Comparison of ENCODE assay signal across 20 cellular contexts in the genomic region with DNA sequence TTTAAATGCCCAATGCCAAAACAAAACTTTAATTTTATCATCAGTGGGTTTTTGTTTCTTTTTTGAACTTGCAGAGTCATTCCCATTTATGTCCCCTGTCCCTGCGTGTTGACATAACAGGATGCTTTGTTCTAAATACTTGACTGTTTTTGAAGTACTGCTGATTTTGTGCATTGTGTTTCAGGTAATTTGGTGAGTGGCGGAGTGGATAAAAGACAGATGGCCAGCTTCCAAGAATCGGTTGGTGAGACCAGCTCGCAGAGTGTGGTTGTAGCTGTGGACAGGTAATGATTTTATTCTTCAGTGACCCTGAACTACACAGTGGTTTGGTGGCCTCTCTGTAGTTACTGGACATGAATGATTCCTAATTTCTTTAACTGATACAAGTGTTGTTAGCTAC. TPM values are rescaled to one million over a fixed set of nuclear protein-coding genes. Genes with fewer than 3 reads are reported as not detected.
A peak's percentile ranks its signal among the peaks of the same experiment; 100 is the strongest.
DNase-seq lines count a peak whose midpoint lies in the region; ATAC-seq, FAIRE-seq and TF ChIP-seq lines count a peak whose summit lies in the region.
"Had no signal": no experiment of that assay in that cellular context is flagged by ENCODE, and none has a peak within 500 bp of the region (broad histone marks: within the 10 kb centered on the region; RNA-seq: fewer than 3 reads in every experiment).

No MANE protein-coding gene starts in this region.

- H3K36me3 ChIP-seq in K562 (ENCODE audit: control insufficient read depth, insufficient read depth, low read length): peaks cover 83% of the 10 kb centered on the region
- H3K36me3 ChIP-seq in trophoblast cell (ENCODE audit: control insufficient read depth in 1 of 2, insufficient read depth in 2 of 2, low read length in 2 of 2): peaks cover 39 to 51% of the 10 kb centered on the region in 2 experiments

- no peak for TF ChIP-seq RAD21 in K562 (CRISPR knock-in tag; conservative IDR thresholded peaks at IDR 0.05 in 1 of 2, IDR thresholded peaks at IDR 0.05 in 1 of 2)

- no peak for TF ChIP-seq POLR2A in K562 (conservative IDR thresholded peaks at IDR 0.05)

- no peak overlapping the region for H2BK5ac ChIP-seq in trophoblast cell (ENCODE audit: low read depth, low read length, poor library complexity)

- H3K27ac Mint-ChIP-seq in osteocyte (ENCODE audit: unreplicated experiment): no peak overlapping the region
- H3K27ac Mint-ChIP-seq: T-cell had no signal

- no peak overlapping the region for H3K14ac ChIP-seq in trophoblast cell (ENCODE audit: low read length)

- H2BK12ac ChIP-seq in trophoblast cell (ENCODE audit: low read length): no peak overlapping the region

- H2AFZ ChIP-seq in K562 (ENCODE audit: low read depth, low read length) (no peak overlapping the region), trophoblast cell (ENCODE audit: insufficient read depth, low read length, poor library complexity) (no peak overlapping the region)

- H3K4ac ChIP-seq in trophoblast cell (ENCODE audit: low read depth, low read length): no peak overlapping the region

- in situ Hi-C loops in K562 (cut with MboI): no loop called here

- H3K27ac ChIP-seq in K562 (ENCODE audit: extremely low read depth, low read depth, low read length) (no peak overlapping the region), trophoblast cell (ENCODE audit: low read depth, low read length) (no peak overlapping the region)
- H3K27ac ChIP-seq: epithelial cell of prostate, gastroesophageal sphincter, left ventricle myocardium inferior, WERI-Rb-1 had no signal

- H3K4me3 ChIP-seq in K562: no peak overlapping the region
- H3K4me3 ChIP-seq in trophoblast cell (ENCODE audit: low read depth, low read length): no peak overlapping the region
- H3K4me3 ChIP-seq: gastroesophageal sphincter, left ventricle myocardium inferior had no signal

- WGBS in K562 (ENCODE audit: insufficient coverage, low coverage, missing lambda C conversion rate): 66% methylated on average over 4 of the region's 4 CpGs
- WGBS in trophoblast cell (ENCODE audit: extremely low coverage, insufficient coverage, insufficient read length): no CpG with 5 or more reads among the region's 4 CpGs

- TF ChIP-seq EP300 in K562 (IDR thresholded peaks at IDR 0.05; ENCODE audit: low read length): no peak

- no peak overlapping the region for H3K18ac ChIP-seq in trophoblast cell (ENCODE audit: low read length)

- intact Hi-C loops in K562 (cut with micrococcal nuclease): no loop called here

- no TSS peak for BruUV-seq in K562 (replicated peaks; lab: Mats Ljungman, UMichigan)

- H2AK5ac ChIP-seq in trophoblast cell (ENCODE audit: low read length): no peak overlapping the region

- H3K4me3 Mint-ChIP-seq in osteocyte (ENCODE audit: unreplicated experiment): no peak overlapping the region
- H3K4me3 Mint-ChIP-seq: T-cell had no signal

- no peaks in the 10 kb centered on the region for H3K9me3 Mint-ChIP-seq in osteocyte (ENCODE audit: unreplicated experiment)
- H3K9me3 Mint-ChIP-seq: T-cell had no signal

- H4K12ac ChIP-seq in trophoblast cell (ENCODE audit: low read depth, low read length): no peak overlapping the region

- FAIRE-seq in K562 (lab: Jason Lieb, UNC): no peak
- FAIRE-seq: colon, GM18507, HepG2 had no signal

- no peak for ATAC-seq in K562
- ATAC-seq: gastroesophageal sphincter, HepG2, T-cell had no signal

- no peaks in the 10 kb centered on the region for H3K9me1 ChIP-seq in K562 (ENCODE audit: control insufficient read depth, insufficient read depth, low read length)

- CTCF ChIA-PET in K562 (lab: Yijun Ruan, JAX; ENCODE audit: low intra/inter-chr PET ratio): interaction anchor here (0.5 kb wide), 1 partner anchor 89 kb away, joined by 5 read pairs; no protein-coding TSS in a partner anchor

- H2BK120ac ChIP-seq in trophoblast cell (ENCODE audit: insufficient read depth, low read length, poor library complexity): no peak overlapping the region

- H4K91ac ChIP-seq in trophoblast cell (ENCODE audit: low read depth, low read length): no peak overlapping the region

- no peak overlapping the region for H3K9ac ChIP-seq in K562 (ENCODE audit: insufficient read depth in 1 of 2, low read depth in 2 of 2, low read length in 2 of 2)
- no peak overlapping the region for H3K9ac ChIP-seq in trophoblast cell (ENCODE audit: low read length)

- H3K79me2 ChIP-seq in K562 (ENCODE audit: control insufficient read depth, insufficient read depth, low read length) (no peaks in the 10 kb centered on the region), trophoblast cell (ENCODE audit: control insufficient read depth, insufficient read depth, low read length, poor library complexity) (no peaks in the 10 kb centered on the region)

- no peaks in the 10 kb centered on the region for H3K27me3 ChIP-seq in K562 (ENCODE audit: control insufficient read depth in 2 of 2, insufficient read depth in 2 of 2, low read length in 2 of 2)
- no peaks in the 10 kb centered on the region for H3K27me3 ChIP-seq in trophoblast cell (ENCODE audit: insufficient read depth, low read length)
- H3K27me3 ChIP-seq: gastroesophageal sphincter had no signal

- H3K4me2 ChIP-seq in K562 (ENCODE audit: insufficient read depth, low read length) (no peak overlapping the region), trophoblast cell (ENCODE audit: low read length) (no peak overlapping the region)

- H3K4me1 ChIP-seq in K562 (replicated peaks in 1 of 2; ENCODE audit: control insufficient read depth in 2 of 2, insufficient read depth in 2 of 2, low read length in 2 of 2) (no peaks in the 10 kb centered on the region), trophoblast cell (ENCODE audit: control insufficient read depth in 1 of 2, insufficient read depth in 2 of 2, low read length in 2 of 2) (no peaks in the 10 kb centered on the region)
- H3K4me1 ChIP-seq: gastroesophageal sphincter, left ventricle myocardium inferior had no signal

- DNase-seq in DMS153 (lab: John Stamatoyannopoulos, UW) (peak; percentile 88), NCI-H1105 (lab: John Stamatoyannopoulos, UW) (peak; percentile 95), NCI-H2196 treated with DMSO at 0.1 percent for 48 hours (lab: John Stamatoyannopoulos, UW; ENCODE audit: unreplicated experiment) (peak; percentile 39), K562 (ENCODE audit: extremely low read depth in 1 of 4, low spot score in 3 of 4) (no peak), NCI-H226 (no peak), osteocyte (ENCODE audit: extremely low spot score, unreplicated experiment) (no peak), trophoblast cell (no peak), 8988T (no peak)
- DNase-seq: activated gamma-delta T cell treated with Interleukin-2 at 50 U/mL for 16 hours; AML-193; left ventricle myocardium inferior; occipital lobe; stimulated activated CD4-positive, alpha-beta T cell treated with anti-CD3 and anti-CD28 coated beads, Interleukin-2, amount 100 ng/mL, for 24 hours; T-cell; WERI-Rb-1 had no signal

- no peaks in the 10 kb centered on the region for H3K79me1 ChIP-seq in trophoblast cell (ENCODE audit: low read length)

- TF ChIP-seq CTCF in K562 (IDR thresholded peaks at IDR 0.05 in 2 of 3, conservative IDR thresholded peaks at IDR 0.05 in 1 of 3; ENCODE audit: insufficient read depth in 2 of 3, low read depth in 1 of 3, low read length in 3 of 3) (no peak), osteocyte (IDR thresholded peaks at IDR 0.05) (no peak)

- POLR2A ChIA-PET in K562 (lab: Yijun Ruan, JAX): interaction anchor here (0.6 kb wide), 1 partner anchor 267 kb away, joined by 3 read pairs; no protein-coding TSS in a partner anchor

- H3K36me3 Mint-ChIP-seq in osteocyte (ENCODE audit: unreplicated experiment): peaks cover 60% of the 10 kb centered on the region

- H4K20me1 ChIP-seq in K562 (replicated peaks; ENCODE audit: control insufficient read depth, insufficient read depth, low read length): no peaks in the 10 kb centered on the region

- H3K9me3 ChIP-seq in K562 (replicated peaks; ENCODE audit: control insufficient read depth, insufficient read depth, low read depth, low read length) (no peaks in the 10 kb centered on the region), trophoblast cell (ENCODE audit: insufficient read depth, low read depth, low read length) (no peaks in the 10 kb centered on the region)
- H3K9me3 ChIP-seq: gastroesophageal sphincter, left ventricle myocardium inferior had no signal

- H3K27me3 Mint-ChIP-seq in osteocyte (ENCODE audit: unreplicated experiment): no peaks in the 10 kb centered on the region
- H3K27me3 Mint-ChIP-seq: T-cell had no signal

- H4K8ac ChIP-seq in trophoblast cell (ENCODE audit: low read depth, low read length): no peak overlapping the region

- no peaks in the 10 kb centered on the region for H3K4me1 Mint-ChIP-seq in osteocyte (ENCODE audit: unreplicated experiment)
- H3K4me1 Mint-ChIP-seq: T-cell had no signal

- H3K23ac ChIP-seq in trophoblast cell (ENCODE audit: low read length): no peak overlapping the region

TF ChIP-seq in K562, 482 proteins besides CTCF, POLR2A, EP300 and RAD21 (continues in another document):
- TF ChIP-seq ZNF354B (CRISPR knock-in tag; IDR thresholded peaks at IDR 0.05): no peak
- no peak for TF ChIP-seq JUND (IDR thresholded peaks at IDR 0.05; ENCODE audit: borderline replicate concordance, low read depth, low read length)
- TF ChIP-seq JUND (tag; IDR thresholded peaks at IDR 0.05; ENCODE audit: borderline replicate concordance, low read depth, low read length): no peak
- TF ChIP-seq C11orf30 (IDR thresholded peaks at IDR 0.05; ENCODE audit: low read depth): 0 out of 2 replicates have a peak, but pooled peaks have one; percentile 6

RNA-seq across cellular contexts. Expression of gene CSE1L, which starts 50.5 kb away (rescaled TPM):
- total RNA-seq in K562 (2011; cell fraction: chromatin; rRNA removed; ENCODE audit: low replicate concordance): 43.1 and 111 TPM in 2 replicates
- 30.4 and 30.7 TPM in 2 replicates for total RNA-seq in K562 (2011; cell fraction: nucleolus; rRNA removed)
- total RNA-seq in K562 (2011; cell fraction: nucleoplasm; rRNA removed): 50.2 and 60.6 TPM in 2 replicates
- total RNA-seq in K562 (2014; rRNA removed) (163 and 169 TPM in 2 replicates), K562 (2014; rRNA removed; fragmentation: Illumina TruSeq; extraction: Trizol) (280 and 305 TPM in 2 replicates), K562 (2015; rRNA removed; fragmentation: Illumina TruSeq; extraction: Trizol) (228 and 249 TPM in 2 replicates), K562 (2021) (206 and 219 TPM in 2 replicates), osteocyte (48.6 and 49.0 TPM in 2 replicates)
- polyA plus RNA-seq in K562 (2011; rRNA removed) (152 and 223 TPM in 2 replicates), K562 (2014; fragmentation: Illumina TruSeq; extraction: Trizol) (203 and 255 TPM in 2 replicates), K562 (2014; fragmentation: Nextera tagmentation; extraction: Ambion mirVana) (100 to 1,000 TPM; 138 to 209 TPM), K562 (2014; rRNA removed) (171 and 188 TPM in 2 replicates)
- polyA plus RNA-seq in K562 (2011; cell fraction: cytosol; rRNA removed): 51.7 and 85.9 TPM in 2 replicates
- polyA plus RNA-seq in K562 (2011; cell fraction: nucleus; rRNA removed): 47.4 and 55.3 TPM in 2 replicates
- 102 and 125 TPM in 2 replicates for polyA plus RNA-seq in K562 (2012)
- polyA minus RNA-seq in K562 (2011; rRNA and poly(A)+ RNA removed): 239 and 241 TPM in 2 replicates
- polyA minus RNA-seq in K562 (2011; cell fraction: cytosol; rRNA and poly(A)+ RNA removed): 72.9 and 95.6 TPM in 2 replicates
- polyA minus RNA-seq in K562 (2011; cell fraction: nucleus; rRNA and poly(A)+ RNA removed): 23.7 and 44.5 TPM in 2 replicates
- 117 TPM in 2 replicates for polyA plus RNA-seq in trophoblast cell (2013)

Comparison
In these comparisons a context has a peak if more than half of its experiments do, and no peak if none do; other contexts are left out.
1. DNase-seq: peak in DMS153 (single experiment), NCI-H1105 (single experiment) and NCI-H2196 treated with DMSO at 0.1 percent for 48 hours (single experiment); none in K562 (0 of 4), NCI-H226 (single experiment), osteocyte (single experiment), trophoblast cell (0 of 2) and 8988T (single experiment).